1 cellular context compared by ENCODE assay signal in the genomic region with DNA sequence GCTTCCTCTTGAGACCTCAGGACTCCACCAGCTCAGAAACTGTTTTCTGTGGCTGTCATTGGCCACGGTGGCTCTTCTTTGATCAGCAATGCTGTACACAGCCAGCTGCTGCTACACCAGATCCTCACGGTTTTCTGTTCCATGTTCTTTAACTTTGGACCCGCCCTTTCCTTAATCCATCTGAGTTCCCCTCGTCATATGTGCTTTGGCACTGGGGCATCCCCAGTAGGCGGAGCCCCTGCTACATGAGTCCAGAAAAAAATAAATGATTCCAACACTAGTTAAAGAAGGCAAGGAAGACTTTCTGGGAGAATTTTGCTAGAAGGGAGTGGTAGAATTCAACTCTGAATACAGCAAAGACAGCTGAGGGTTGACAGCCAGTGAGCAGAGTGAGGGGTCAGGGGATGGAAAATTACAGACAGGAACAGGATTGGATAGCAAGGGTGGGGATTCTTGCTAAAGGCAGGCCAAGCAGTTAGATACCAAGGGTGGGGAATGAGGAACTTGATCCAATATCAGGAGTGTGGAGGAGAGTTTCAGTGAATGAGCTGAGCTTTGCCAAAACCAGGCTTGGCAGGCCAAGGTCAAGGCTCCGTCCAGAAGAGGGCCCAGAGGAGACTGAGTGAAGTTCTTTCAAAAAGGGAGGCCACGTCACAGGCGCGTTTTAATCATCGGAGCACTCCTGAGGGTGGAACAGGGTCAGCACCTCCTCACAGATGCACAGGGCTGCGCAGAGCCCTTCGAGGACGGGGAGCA.
TF ChIP-seq lines count a peak whose summit lies in the region.

No MANE protein-coding gene starts in this region.

TF ChIP-seq in HepG2, 621 proteins besides CTCF, POLR2A, EP300 and RAD21:
- TF ChIP-seq CREB1 (IDR thresholded peaks at IDR 0.05) (peak; percentile 14; the same call in 1 of the 2 replicates), CREB1 (CRISPR knock-in tag; IDR thresholded peaks at IDR 0.05) (no peak), ATF7-NPFF (CRISPR knock-in tag; IDR thresholded peaks at IDR 0.05; ENCODE audit: low read depth) (no peak), ZNF34 (CRISPR knock-in tag; IDR thresholded peaks at IDR 0.05; ENCODE audit: borderline replicate concordance) (no peak), ZNF703 (CRISPR knock-in tag; IDR thresholded peaks at IDR 0.05; ENCODE audit: borderline replicate concordance) (no peak)
- TF ChIP-seq, protein P1, sequence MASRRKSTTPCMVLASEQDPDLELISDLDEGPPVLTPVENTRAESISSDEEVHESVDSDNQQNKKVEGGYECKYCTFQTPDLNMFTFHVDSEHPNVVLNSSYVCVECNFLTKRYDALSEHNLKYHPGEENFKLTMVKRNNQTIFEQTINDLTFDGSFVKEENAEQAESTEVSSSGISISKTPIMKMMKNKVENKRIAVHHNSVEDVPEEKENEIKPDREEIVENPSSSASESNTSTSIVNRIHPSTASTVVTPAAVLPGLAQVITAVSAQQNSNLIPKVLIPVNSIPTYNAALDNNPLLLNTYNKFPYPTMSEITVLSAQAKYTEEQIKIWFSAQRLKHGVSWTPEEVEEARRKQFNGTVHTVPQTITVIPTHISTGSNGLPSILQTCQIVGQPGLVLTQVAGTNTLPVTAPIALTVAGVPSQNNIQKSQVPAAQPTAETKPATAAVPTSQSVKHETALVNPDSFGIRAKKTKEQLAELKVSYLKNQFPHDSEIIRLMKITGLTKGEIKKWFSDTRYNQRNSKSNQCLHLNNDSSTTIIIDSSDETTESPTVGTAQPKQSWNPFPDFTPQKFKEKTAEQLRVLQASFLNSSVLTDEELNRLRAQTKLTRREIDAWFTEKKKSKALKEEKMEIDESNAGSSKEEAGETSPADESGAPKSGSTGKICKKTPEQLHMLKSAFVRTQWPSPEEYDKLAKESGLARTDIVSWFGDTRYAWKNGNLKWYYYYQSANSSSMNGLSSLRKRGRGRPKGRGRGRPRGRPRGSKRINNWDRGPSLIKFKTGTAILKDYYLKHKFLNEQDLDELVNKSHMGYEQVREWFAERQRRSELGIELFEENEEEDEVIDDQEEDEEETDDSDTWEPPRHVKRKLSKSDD (CRISPR knock-in tag; IDR thresholded peaks at IDR 0.05; ENCODE audit: low read depth) = no peak
